Comparison of ENCODE assay signal across 12 cellular contexts in the genomic region with DNA sequence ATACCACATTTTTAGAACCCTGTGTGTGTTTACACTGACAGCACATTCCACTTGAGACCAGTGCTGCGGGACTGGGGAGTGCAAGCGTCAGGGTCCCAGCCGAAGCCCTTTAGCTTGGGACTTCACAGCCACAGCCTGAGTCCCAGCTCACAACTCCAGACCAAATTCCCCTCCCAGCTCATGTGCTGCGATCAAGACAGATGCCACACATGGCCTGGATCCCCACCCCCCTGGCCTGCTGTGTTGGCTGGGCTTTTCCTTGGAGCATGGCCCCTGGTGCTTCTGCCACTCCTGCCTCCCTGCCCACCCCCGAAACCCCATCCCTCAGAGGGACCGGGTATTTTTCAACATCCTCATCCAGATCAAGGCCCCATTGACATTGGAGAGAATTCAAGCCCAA.
"Had no signal": no experiment of that assay in that cellular context is flagged by ENCODE, and none has a peak within 500 bp of the region (broad histone marks: within the 10 kb centered on the region; RNA-seq: fewer than 3 reads in every experiment).

No MANE protein-coding gene starts in this region.

- ATAC-seq: activated naive CD8-positive, alpha-beta T cell treated with anti-CD3 and anti-CD28 coated beads, Interleukin-2, amount 50 U/mL, for 24 hours; esophagus mucosa; natural killer cell had no signal

- H3K9me3 ChIP-seq: thoracic aorta had no signal

- H3K27ac ChIP-seq: thoracic aorta had no signal

- DNase-seq: activated CD4-positive, alpha-beta T cell treated with anti-CD3 and anti-CD28 coated beads, Interleukin-2, amount 50 U/mL, for 4 hours; activated CD4-positive, CD25-positive, alpha-beta regulatory T cell treated with anti-CD3 and anti-CD28 coated beads, Interleukin-2, amount 50 U/mL, for 72 hours; activated naive CD4-positive, alpha-beta T cell treated with anti-CD3 and anti-CD28 coated beads for 36 hours; activated naive CD8-positive, alpha-beta T cell treated with anti-CD3 and anti-CD28 coated beads, Interleukin-2, amount 50 U/mL, for 24 hours; kidney glomerular epithelial cell; mesenchymal stem cell; natural killer cell; retina; stimulated activated CD4-positive, alpha-beta T cell treated with anti-CD3 and anti-CD28 coated beads, Interleukin-2, amount 100 ng/mL, for 48 hours; stimulated activated naive CD4-positive, alpha-beta T cell had no signal

- H3K4me3 ChIP-seq: thoracic aorta had no signal
